In genomic region chr2:43228341-43228751, GRCh38 we compare ENCODE assay signal across 8 cellular contexts. TPM values are rescaled to one million over a fixed set of nuclear protein-coding genes. Genes with fewer than 3 reads are reported as not detected.
DNase-seq lines count a peak whose midpoint lies in the region; ATAC-seq and TF ChIP-seq lines count a peak whose summit lies in the region.

No MANE protein-coding gene starts in this region.

- H3K4me1 Mint-ChIP-seq in activated CD4-positive, alpha-beta T cell treated with anti-CD3 and anti-CD28 coated beads, Interleukin-2, amount 10 ng/mL, durations not matched to agents 7 days and 5 days = peaks cover 23% of the 10 kb centered on the region
- peaks cover 24% of the 10 kb centered on the region for H3K4me1 Mint-ChIP-seq in activated naive CD8-positive, alpha-beta T cell treated with anti-CD3 and anti-CD28 coated beads, Interleukin-2, amount 10 ng/mL, durations not matched to agents 7 days and 5 days

- H3K36me3 ChIP-seq in liver (ENCODE audit: control insufficient read depth in 4 of 4, insufficient read depth in 3 of 4, low read depth in 1 of 4, low read length in 3 of 4) = peaks cover 0 to 8% (median 0%) of the 10 kb centered on the region in 4 donors
- H3K36me3 ChIP-seq in thymus (ENCODE audit: control insufficient read depth, insufficient read depth) = peaks cover 44% of the 10 kb centered on the region
- H3K36me3 ChIP-seq in HAP-1 (replicated peaks) = peaks cover 28% of the 10 kb centered on the region

- no peak for TF ChIP-seq RAD21 in liver (IDR thresholded peaks at IDR 0.05)

- H3K9me3 Mint-ChIP-seq in activated CD4-positive, alpha-beta T cell treated with anti-CD3 and anti-CD28 coated beads, Interleukin-2, amount 10 ng/mL, durations not matched to agents 7 days and 5 days = no peaks in the 10 kb centered on the region
- no peaks in the 10 kb centered on the region for H3K9me3 Mint-ChIP-seq in activated naive CD8-positive, alpha-beta T cell treated with anti-CD3 and anti-CD28 coated beads, Interleukin-2, amount 10 ng/mL, durations not matched to agents 7 days and 5 days

- peaks cover 6 to 33% (median 21%) of the 10 kb centered on the region in 4 donors for H3K4me1 ChIP-seq in liver (ENCODE audit: control insufficient read depth in 4 of 4, insufficient read depth in 4 of 4, low read length in 3 of 4)
- peaks cover 16% of the 10 kb centered on the region for H3K4me1 ChIP-seq in thymus (ENCODE audit: control insufficient read depth, insufficient read depth, low read length)
- peaks cover 16% of the 10 kb centered on the region for H3K4me1 ChIP-seq in HAP-1

- no peak overlapping the region for H3K4me3 ChIP-seq in liver (ENCODE audit: low read depth in 1 of 3, low read length in 3 of 3)
- H3K4me3 ChIP-seq in thymus (ENCODE audit: low read length) = peak overlapping the region; percentile 80
- no peak overlapping the region for H3K4me3 ChIP-seq in HAP-1

- POLR2A ChIA-PET in activated CD4-positive, alpha-beta T cell treated with anti-CD3 and anti-CD28 coated beads, Interleukin-2, amount 10 ng/mL, durations not matched to agents 7 days and 5 days (lab: Charles Lee) = interaction anchor here (3.7 kb wide), 1 partner anchor 95 kb away, joined by 18 read pairs; no protein-coding TSS in a partner anchor
- POLR2A ChIA-PET in activated naive CD8-positive, alpha-beta T cell treated with anti-CD3 and anti-CD28 coated beads, Interleukin-2, amount 10 ng/mL, durations not matched to agents 7 days and 5 days (lab: Charles Lee) = interaction anchor here (1.0 to 17.2 kb wide), 10 partner anchors 10 to 280 kb away, joined by 3 to 1375 read pairs (median 7); no protein-coding TSS in a partner anchor

- peaks cover 34% of the 10 kb centered on the region for H3K36me3 Mint-ChIP-seq in activated CD4-positive, alpha-beta T cell treated with anti-CD3 and anti-CD28 coated beads, Interleukin-2, amount 10 ng/mL, durations not matched to agents 7 days and 5 days (ENCODE audit: low read depth)
- peaks cover 19% of the 10 kb centered on the region for H3K36me3 Mint-ChIP-seq in activated naive CD8-positive, alpha-beta T cell treated with anti-CD3 and anti-CD28 coated beads, Interleukin-2, amount 10 ng/mL, durations not matched to agents 7 days and 5 days

- H3K9me3 ChIP-seq in liver (ENCODE audit: control insufficient read depth in 4 of 4, low read length in 3 of 4) = no peaks in the 10 kb centered on the region
- H3K9me3 ChIP-seq in thymus (ENCODE audit: control insufficient read depth) = no peaks in the 10 kb centered on the region
- no peaks in the 10 kb centered on the region for H3K9me3 ChIP-seq in HAP-1

- peak overlapping the region; percentile 99 for H3K27ac ChIP-seq in liver (ENCODE audit: low read depth in 1 of 2, low read length in 2 of 2)
- H3K27ac ChIP-seq in thymus (ENCODE audit: low read depth) = peak overlapping the region; percentile 96

- peak overlapping the region in 1 of 2 donors; percentile 68 for H3K9ac ChIP-seq in liver (ENCODE audit: low read depth in 1 of 2, low read length in 2 of 2)

- WGBS in liver = 33% methylated on average over 2 of the region's 2 CpGs
- 46% methylated on average over 2 of the region's 2 CpGs for WGBS in thymus

- DNase-seq in activated CD4-positive, alpha-beta T cell treated with anti-CD3 and anti-CD28 coated beads, Interleukin-2, amount 10 ng/mL, durations not matched to agents 7 days and 5 days = no peak
- DNase-seq in activated CD4-positive, alpha-beta T cell treated with anti-CD3 and anti-CD28 coated beads for 1 hour = no peak
- no peak for DNase-seq in activated naive CD8-positive, alpha-beta T cell treated with anti-CD3 and anti-CD28 coated beads, Interleukin-2, amount 10 ng/mL, durations not matched to agents 7 days and 5 days
- no peak for DNase-seq in NCI-H2081 treated with DMSO at 0.1 percent for 48 hours (lab: John Stamatoyannopoulos, UW)
- no peak for DNase-seq in HAP-1 (ENCODE audit: low spot score in 2 of 2)
- DNase-seq in mucosa of gallbladder (ENCODE audit: low spot score) = no peak

- H3K27me3 ChIP-seq in liver (ENCODE audit: control insufficient read depth in 4 of 4, insufficient read depth in 4 of 4, low read length in 3 of 4) = no peaks in the 10 kb centered on the region
- H3K27me3 ChIP-seq in thymus (ENCODE audit: control insufficient read depth, insufficient read depth) = no peaks in the 10 kb centered on the region
- no peaks in the 10 kb centered on the region for H3K27me3 ChIP-seq in HAP-1 (ENCODE audit: low read depth)

- H3K27ac Mint-ChIP-seq in activated CD4-positive, alpha-beta T cell treated with anti-CD3 and anti-CD28 coated beads, Interleukin-2, amount 10 ng/mL, durations not matched to agents 7 days and 5 days = peak overlapping the region; percentile 90
- H3K27ac Mint-ChIP-seq in activated naive CD8-positive, alpha-beta T cell treated with anti-CD3 and anti-CD28 coated beads, Interleukin-2, amount 10 ng/mL, durations not matched to agents 7 days and 5 days = peak overlapping the region; percentile 89

- in situ Hi-C loops in HAP-1 (cut with MboI; ENCODE audit: low sequenced_read_pairs) = loop anchor here (5.0 kb wide), 1 partner anchor 401 kb away; no protein-coding TSS in a partner anchor

- peaks cover 3% of the 10 kb centered on the region for H3K27me3 Mint-ChIP-seq in activated CD4-positive, alpha-beta T cell treated with anti-CD3 and anti-CD28 coated beads, Interleukin-2, amount 10 ng/mL, durations not matched to agents 7 days and 5 days
- H3K27me3 Mint-ChIP-seq in activated naive CD8-positive, alpha-beta T cell treated with anti-CD3 and anti-CD28 coated beads, Interleukin-2, amount 10 ng/mL, durations not matched to agents 7 days and 5 days = no peaks in the 10 kb centered on the region

- peak overlapping the region; percentile 82 for H3K4me3 Mint-ChIP-seq in activated CD4-positive, alpha-beta T cell treated with anti-CD3 and anti-CD28 coated beads, Interleukin-2, amount 10 ng/mL, durations not matched to agents 7 days and 5 days
- H3K4me3 Mint-ChIP-seq in activated naive CD8-positive, alpha-beta T cell treated with anti-CD3 and anti-CD28 coated beads, Interleukin-2, amount 10 ng/mL, durations not matched to agents 7 days and 5 days = peak overlapping the region; percentile 91

- no peak for ATAC-seq in activated naive CD8-positive, alpha-beta T cell treated with anti-CD3 and anti-CD28 coated beads, Interleukin-2, amount 10 ng/mL, durations not matched to agents 7 days and 5 days (ENCODE audit: low read depth)

- no peak for TF ChIP-seq CTCF in liver (IDR thresholded peaks at IDR 0.05; ENCODE audit: low read depth, low read length, missing input control)

- CTCF ChIA-PET in activated CD4-positive, alpha-beta T cell treated with anti-CD3 and anti-CD28 coated beads, Interleukin-2, amount 10 ng/mL, durations not matched to agents 7 days and 5 days (lab: Charles Lee) = interaction anchor here (0.6 to 29.8 kb wide), 23 partner anchors 9 to 397 kb away, joined by 3 to 525 read pairs (median 4); no protein-coding TSS in a partner anchor

TF ChIP-seq in liver, 16 proteins besides CTCF, POLR2A, EP300 and RAD21 (continues in another document):
- TF ChIP-seq GABPA (IDR thresholded peaks at IDR 0.05 in 1 of 2, conservative IDR thresholded peaks at IDR 0.05 in 1 of 2) = no peak
- no peak for TF ChIP-seq SP1 (IDR thresholded peaks at IDR 0.05)
- TF ChIP-seq ZBTB33 (IDR thresholded peaks at IDR 0.05) = no peak
- no peak for TF ChIP-seq EGR1 (IDR thresholded peaks at IDR 0.05; ENCODE audit: low read depth in 2 of 2)
- TF ChIP-seq FOXA2 (IDR thresholded peaks at IDR 0.05) = no peak
- no peak for TF ChIP-seq FOXA1 (IDR thresholded peaks at IDR 0.05)
- TF ChIP-seq JUND (IDR thresholded peaks at IDR 0.05) = no peak

RNA-seq across cellular contexts. Expression of gene ZFP36L2, which starts 1.9 kb away (rescaled TPM):
- 100 to 1,000 TPM; 210 to 228 TPM for total RNA-seq in activated CD4-positive, alpha-beta T cell treated with anti-CD3 and anti-CD28 coated beads, Interleukin-2, amount 10 ng/mL, durations not matched to agents 7 days and 5 days
- total RNA-seq in activated naive CD8-positive, alpha-beta T cell treated with anti-CD3 and anti-CD28 coated beads, Interleukin-2, amount 10 ng/mL, durations not matched to agents 7 days and 5 days = 100 to 1,000 TPM; 207 to 218 TPM
- total RNA-seq in liver (10 to 100 TPM; 10.3 to 19.7 TPM), mucosa of gallbladder (209 TPM)
- polyA plus RNA-seq in liver (10 to 100 TPM; 18.1 to 26.8 TPM), thymus (412 TPM)

Comparison
In these comparisons a context has a peak if more than half of its experiments do, and no peak if none do; other contexts are left out.
1. RNA of gene ZFP36L2, which starts 1.9 kb away (total RNA-seq): 210 to 228 TPM in activated CD4-positive, alpha-beta T cell treated with anti-CD3 and anti-CD28 coated beads, Interleukin-2, amount 10 ng/mL, durations not matched to agents 7 days and 5 days, 207 to 218 TPM in activated naive CD8-positive, alpha-beta T cell treated with anti-CD3 and anti-CD28 coated beads, Interleukin-2, amount 10 ng/mL, durations not matched to agents 7 days and 5 days and 209 TPM in mucosa of gallbladder (single experiment); 10.3 to 19.7 TPM in liver; every median in the first group is over 10 times any median in the second.